Comparison of ENCODE assay signal across 27 cellular contexts in the genomic region with DNA sequence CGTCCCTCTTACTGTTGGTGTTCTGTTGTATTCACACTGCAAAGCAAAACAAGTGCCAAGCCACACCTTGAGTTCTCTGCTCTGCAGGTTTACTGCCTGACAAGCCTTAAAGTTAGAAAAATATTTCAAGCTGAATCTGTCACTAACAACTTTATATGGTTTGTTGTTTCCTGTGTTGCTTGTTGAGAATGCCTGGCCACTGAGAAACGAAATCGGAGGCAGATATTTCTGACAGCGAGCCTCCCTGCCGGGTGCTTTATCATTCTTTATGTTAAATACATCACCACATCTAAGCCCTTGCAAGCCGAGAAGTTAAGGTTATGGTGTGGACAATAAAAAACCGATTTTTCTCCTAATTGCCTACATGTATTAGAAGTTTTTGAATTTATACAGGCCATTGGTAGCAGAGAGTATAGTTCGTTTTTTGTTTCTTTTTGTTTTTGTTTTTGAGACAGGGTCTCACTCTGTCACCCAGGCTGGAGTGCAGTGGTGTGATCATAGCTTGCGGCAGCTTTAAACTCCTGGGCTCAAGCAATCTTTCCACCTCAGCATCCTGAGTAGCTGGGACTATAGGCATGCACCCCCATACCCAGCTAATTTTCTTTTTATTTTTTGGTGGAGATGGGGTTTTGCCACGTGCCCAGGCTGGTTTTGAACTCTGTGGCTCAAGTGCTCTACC.
DNase-seq lines count a peak whose midpoint lies in the region; ATAC-seq and TF ChIP-seq lines count a peak whose summit lies in the region.
"Had no signal": no experiment of that assay in that cellular context is flagged by ENCODE, and none has a peak within 500 bp of the region (broad histone marks: within the 10 kb centered on the region; RNA-seq: fewer than 3 reads in every experiment).

No MANE protein-coding gene starts in this region.

- CTCF ChIA-PET in activated CD4-positive, alpha-beta T cell treated with anti-CD3 and anti-CD28 coated beads for 36 hours (lab: Charles Lee): no interaction called here
- CTCF ChIA-PET in activated CD4-positive, alpha-beta T cell treated with anti-CD3 and anti-CD28 coated beads, Interleukin-2, amount 10 ng/mL, durations not matched to agents 7 days and 5 days (lab: Charles Lee): no interaction called here
- CTCF ChIA-PET in HEK293 (lab: Yijun Ruan, JAX): no interaction called here

- intact Hi-C loops in activated CD4-positive, alpha-beta T cell treated with anti-CD3 and anti-CD28 coated beads for 36 hours (cut with DNase I, micrococcal nuclease): no loop called here
- intact Hi-C loops in natural killer cell (cut with micrococcal nuclease): loop anchor here (5.0 to 10.0 kb wide), 3 partner anchors 85 to 175 kb away; no protein-coding TSS in a partner anchor

- no peak overlapping the region for H3K27ac ChIP-seq in HEK293 (ENCODE audit: extremely low read depth, low read depth, low read length)
- H3K27ac ChIP-seq: 22Rv1, SJCRH30 had no signal

- H3K27ac Mint-ChIP-seq in activated CD4-positive, alpha-beta T cell treated with anti-CD3 and anti-CD28 coated beads for 36 hours: peak overlapping the region; percentile 15
- H3K27ac Mint-ChIP-seq in activated CD4-positive, alpha-beta T cell treated with anti-CD3 and anti-CD28 coated beads, Interleukin-2, amount 10 ng/mL, durations not matched to agents 7 days and 5 days: no peak overlapping the region
- H3K27ac Mint-ChIP-seq in activated T-helper 17 cell treated with anti-CD3 and anti-CD28 coated beads, Interleukin-2, amount 50 U/mL, for 72 hours: peak overlapping the region; percentile 50
- peak overlapping the region; percentile 89 for H3K27ac Mint-ChIP-seq in natural killer cell
- H3K27ac Mint-ChIP-seq: activated B cell treated with CpG ODN at 0.5 μM for 24 hours, naive B cell, type B pancreatic cell had no signal

- no peak for DNase-seq in activated CD4-positive, alpha-beta T cell treated with anti-CD3 and anti-CD28 coated beads for 36 hours
- no peak for DNase-seq in activated CD4-positive, alpha-beta T cell treated with anti-CD3 and anti-CD28 coated beads, Interleukin-2, amount 10 ng/mL, durations not matched to agents 7 days and 5 days
- DNase-seq in natural killer cell (no peak), T-helper 9 cell (no peak), T1000 (lab: John Stamatoyannopoulos, UW) (no peak)
- DNase-seq: activated B cell treated with CpG ODN at 0.5 μM for 24 hours; activated gamma-delta T cell treated with Interleukin-2 at 50 U/mL for 16 hours; C1 segment of cervical spinal cord; central memory CD4-positive, alpha-beta T cell; DND-41; erythroblast; GF-D8; KBM-7; kidney; naive B cell; NCI-H1105; NCI-H187 treated with DMSO at 0.1 percent for 48 hours; NCI-H2171; NCI-H82; SJCRH30; stimulated activated CD4-positive, alpha-beta T cell treated with anti-CD3 and anti-CD28 coated beads, Interleukin-15, amount 100 ng/mL, for 24 hours; stimulated activated CD4-positive, alpha-beta T cell treated with anti-CD3 and anti-CD28 coated beads, Interleukin-4, amount 100 ng/mL, for 4 hours had no signal

- H3K27me3 Mint-ChIP-seq in activated CD4-positive, alpha-beta T cell treated with anti-CD3 and anti-CD28 coated beads for 36 hours: no peaks in the 10 kb centered on the region
- H3K27me3 Mint-ChIP-seq in activated CD4-positive, alpha-beta T cell treated with anti-CD3 and anti-CD28 coated beads, Interleukin-2, amount 10 ng/mL, durations not matched to agents 7 days and 5 days: no peaks in the 10 kb centered on the region
- no peaks in the 10 kb centered on the region for H3K27me3 Mint-ChIP-seq in activated T-helper 17 cell treated with anti-CD3 and anti-CD28 coated beads, Interleukin-2, amount 50 U/mL, for 72 hours
- H3K27me3 Mint-ChIP-seq in natural killer cell (ENCODE audit: low read depth in 2 of 2): no peaks in the 10 kb centered on the region
- H3K27me3 Mint-ChIP-seq: activated B cell treated with CpG ODN at 0.5 μM for 24 hours had no signal

- H3K4me1 Mint-ChIP-seq in activated CD4-positive, alpha-beta T cell treated with anti-CD3 and anti-CD28 coated beads for 36 hours: peaks cover 17% of the 10 kb centered on the region
- H3K4me1 Mint-ChIP-seq in activated CD4-positive, alpha-beta T cell treated with anti-CD3 and anti-CD28 coated beads, Interleukin-2, amount 10 ng/mL, durations not matched to agents 7 days and 5 days: peaks cover 4% of the 10 kb centered on the region
- peaks cover 12% of the 10 kb centered on the region for H3K4me1 Mint-ChIP-seq in activated T-helper 17 cell treated with anti-CD3 and anti-CD28 coated beads, Interleukin-2, amount 50 U/mL, for 72 hours
- peaks cover 20 to 25% of the 10 kb centered on the region in 2 donors for H3K4me1 Mint-ChIP-seq in natural killer cell
- H3K4me1 Mint-ChIP-seq: activated B cell treated with CpG ODN at 0.5 μM for 24 hours, naive B cell had no signal

- no peaks in the 10 kb centered on the region for H3K9me3 ChIP-seq in HEK293 (ENCODE audit: control insufficient read depth, insufficient read depth, low read depth, low read length)
- H3K9me3 ChIP-seq: SJCRH30 had no signal

- H3K4me3 ChIP-seq in HEK293 (ENCODE audit: low read depth, low read length): no peak overlapping the region
- H3K4me3 ChIP-seq: SJCRH30 had no signal

- H3K36me3 Mint-ChIP-seq in activated CD4-positive, alpha-beta T cell treated with anti-CD3 and anti-CD28 coated beads for 36 hours (ENCODE audit: low read depth): no peaks in the 10 kb centered on the region
- H3K36me3 Mint-ChIP-seq in activated CD4-positive, alpha-beta T cell treated with anti-CD3 and anti-CD28 coated beads, Interleukin-2, amount 10 ng/mL, durations not matched to agents 7 days and 5 days (ENCODE audit: low read depth): no peaks in the 10 kb centered on the region
- H3K36me3 Mint-ChIP-seq in activated T-helper 17 cell treated with anti-CD3 and anti-CD28 coated beads, Interleukin-2, amount 50 U/mL, for 72 hours (ENCODE audit: low read depth): no peaks in the 10 kb centered on the region
- no peaks in the 10 kb centered on the region for H3K36me3 Mint-ChIP-seq in natural killer cell
- H3K36me3 Mint-ChIP-seq: naive B cell, type B pancreatic cell had no signal

- no peaks in the 10 kb centered on the region for H3K36me3 ChIP-seq in HEK293 (ENCODE audit: control insufficient read depth in 2 of 2, insufficient read depth in 1 of 2, low read length in 2 of 2)
- H3K36me3 ChIP-seq: SJCRH30 had no signal

- no peaks in the 10 kb centered on the region for H3K4me1 ChIP-seq in HEK293 (ENCODE audit: control insufficient read depth, insufficient read depth, low read length)

- H3K9me3 Mint-ChIP-seq in activated CD4-positive, alpha-beta T cell treated with anti-CD3 and anti-CD28 coated beads for 36 hours (ENCODE audit: low read depth): no peaks in the 10 kb centered on the region
- H3K9me3 Mint-ChIP-seq in activated CD4-positive, alpha-beta T cell treated with anti-CD3 and anti-CD28 coated beads, Interleukin-2, amount 10 ng/mL, durations not matched to agents 7 days and 5 days: no peaks in the 10 kb centered on the region
- no peaks in the 10 kb centered on the region for H3K9me3 Mint-ChIP-seq in activated T-helper 17 cell treated with anti-CD3 and anti-CD28 coated beads, Interleukin-2, amount 50 U/mL, for 72 hours
- no peaks in the 10 kb centered on the region for H3K9me3 Mint-ChIP-seq in natural killer cell
- H3K9me3 Mint-ChIP-seq: activated B cell treated with CpG ODN at 0.5 μM for 24 hours, naive B cell, type B pancreatic cell had no signal

- no peak for TF ChIP-seq CTCF in HEK293 (tag by site-specific recombination; IDR thresholded peaks at IDR 0.05)
- no peak for TF ChIP-seq CTCF in natural killer cell (IDR thresholded peaks at IDR 0.05)

- H3K4me3 Mint-ChIP-seq in activated CD4-positive, alpha-beta T cell treated with anti-CD3 and anti-CD28 coated beads for 36 hours: no peak overlapping the region
- H3K4me3 Mint-ChIP-seq in activated CD4-positive, alpha-beta T cell treated with anti-CD3 and anti-CD28 coated beads, Interleukin-2, amount 10 ng/mL, durations not matched to agents 7 days and 5 days: no peak overlapping the region
- H3K4me3 Mint-ChIP-seq in activated T-helper 17 cell treated with anti-CD3 and anti-CD28 coated beads, Interleukin-2, amount 50 U/mL, for 72 hours: peak overlapping the region; percentile 77
- H3K4me3 Mint-ChIP-seq in natural killer cell: peak overlapping the region; percentile 88
- H3K4me3 Mint-ChIP-seq: activated B cell treated with CpG ODN at 0.5 μM for 24 hours, naive B cell, type B pancreatic cell had no signal

- ATAC-seq in activated CD4-positive, alpha-beta T cell treated with anti-CD3 and anti-CD28 coated beads for 36 hours: no peak
- peak; percentile 44 for ATAC-seq in activated T-helper 17 cell treated with anti-CD3 and anti-CD28 coated beads, Interleukin-2, amount 50 U/mL, for 72 hours (replicated peaks)
- ATAC-seq in natural killer cell (peak; percentile 77 to 87 (median 78)), GM21576 (IDR thresholded peaks at IDR 0.05; ENCODE audit: unreplicated experiment) (no peak)

- POLR2A ChIA-PET in activated CD4-positive, alpha-beta T cell treated with anti-CD3 and anti-CD28 coated beads for 36 hours (lab: Charles Lee): no interaction called here
- POLR2A ChIA-PET in activated CD4-positive, alpha-beta T cell treated with anti-CD3 and anti-CD28 coated beads, Interleukin-2, amount 10 ng/mL, durations not matched to agents 7 days and 5 days (lab: Charles Lee): no interaction called here
- POLR2A ChIA-PET in HEK293 (lab: Yijun Ruan, JAX): no interaction called here

TF ChIP-seq in HEK293, 187 proteins besides CTCF, POLR2A, EP300 and RAD21:
- TF ChIP-seq PRDM6 (tag by site-specific recombination; IDR thresholded peaks at IDR 0.05): peak; percentile 61
- 0 out of 2 replicates have a peak, but pooled peaks have one; percentile 14 for TF ChIP-seq ZNF335 (tag by site-specific recombination; conservative IDR thresholded peaks at IDR 0.05)
- no peak for TF ChIP-seq ZNF239 (tag by site-specific recombination; IDR thresholded peaks at IDR 0.05)

Comparison
In these comparisons a context has a peak if more than half of its experiments do, and no peak if none do; other contexts are left out.
1. ATAC-seq: peak in activated T-helper 17 cell treated with anti-CD3 and anti-CD28 coated beads, Interleukin-2, amount 50 U/mL, for 72 hours (single experiment) and natural killer cell (3 of 3); none in activated CD4-positive, alpha-beta T cell treated with anti-CD3 and anti-CD28 coated beads for 36 hours (single experiment) and GM21576 (single experiment).
2. H3K4me3 Mint-ChIP-seq: peak in activated T-helper 17 cell treated with anti-CD3 and anti-CD28 coated beads, Interleukin-2, amount 50 U/mL, for 72 hours (single experiment) and natural killer cell (single experiment); none in activated CD4-positive, alpha-beta T cell treated with anti-CD3 and anti-CD28 coated beads for 36 hours (single experiment) and activated CD4-positive, alpha-beta T cell treated with anti-CD3 and anti-CD28 coated beads, Interleukin-2, amount 10 ng/mL, durations not matched to agents 7 days and 5 days (single experiment).